In genomic region chr13:28636677-28637317, GRCh38 we compare ENCODE assay signal across 8 cellular contexts. TPM values are rescaled to one million over a fixed set of nuclear protein-coding genes. Genes with fewer than 3 reads are reported as not detected.
DNase-seq lines count a peak whose midpoint lies in the region; ATAC-seq and TF ChIP-seq lines count a peak whose summit lies in the region.

No MANE protein-coding gene starts in this region.

- H3K4me2 ChIP-seq in KMS-11, result no peak overlapping the region

- H3K4me1 ChIP-seq in CD8-positive, alpha-beta T cell (ENCODE audit: insufficient read depth, low read length), result no peaks in the 10 kb centered on the region
- H3K4me1 ChIP-seq in KMS-11 (ENCODE audit: low read depth, poor library complexity, severe bottlenecking), result peaks cover 20% of the 10 kb centered on the region

- peaks cover 9% of the 10 kb centered on the region for H3K27me3 Mint-ChIP-seq in CD8-positive, alpha-beta T cell (ENCODE audit: low read depth)
- peaks cover 6% of the 10 kb centered on the region for H3K27me3 Mint-ChIP-seq in activated naive CD8-positive, alpha-beta T cell treated with anti-CD3 and anti-CD28 coated beads, Interleukin-2, amount 50 U/mL, for 24 hours

- H3K79me2 ChIP-seq in KMS-11 (ENCODE audit: insufficient read depth, low read depth), result no peaks in the 10 kb centered on the region

- POLR2A ChIA-PET in CD8-positive, alpha-beta T cell (lab: Charles Lee), result interaction anchor here (1.2 kb wide), 1 partner anchor 22 kb away, joined by 4 read pairs; the partner anchor contains the start of gene POMP
- POLR2A ChIA-PET in RWPE1 (lab: Yijun Ruan, JAX; ENCODE audit: low non-redundant PET), result no interaction called here

- H3K4me3 Mint-ChIP-seq in CD8-positive, alpha-beta T cell, result peak overlapping the region; percentile 0
- H3K4me3 Mint-ChIP-seq in activated naive CD8-positive, alpha-beta T cell treated with anti-CD3 and anti-CD28 coated beads, Interleukin-2, amount 50 U/mL, for 24 hours, result peak overlapping the region; percentile 27

- no peaks in the 10 kb centered on the region for H3K9me3 ChIP-seq in CD8-positive, alpha-beta T cell (ENCODE audit: low read length)

- no peak overlapping the region for H3K9ac ChIP-seq in KMS-11

- ATAC-seq in CD8-positive, alpha-beta T cell, result peak; percentile 93
- ATAC-seq in GM19452 (IDR thresholded peaks at IDR 0.05; ENCODE audit: unreplicated experiment) (peak; percentile 46), left cardiac atrium (peak; percentile 88 to 90), sciatic nerve (peak; percentile 79), HG03280 (IDR thresholded peaks at IDR 0.05; ENCODE audit: unreplicated experiment) (no peak)
- peak; percentile 87 for ATAC-seq in activated naive CD8-positive, alpha-beta T cell treated with anti-CD3 and anti-CD28 coated beads, Interleukin-2, amount 50 U/mL, for 24 hours

- no peaks in the 10 kb centered on the region for H3K36me3 Mint-ChIP-seq in CD8-positive, alpha-beta T cell
- H3K36me3 Mint-ChIP-seq in activated naive CD8-positive, alpha-beta T cell treated with anti-CD3 and anti-CD28 coated beads, Interleukin-2, amount 50 U/mL, for 24 hours (ENCODE audit: low read depth), result no peaks in the 10 kb centered on the region

- H3K9me3 Mint-ChIP-seq in CD8-positive, alpha-beta T cell, result no peaks in the 10 kb centered on the region
- no peaks in the 10 kb centered on the region for H3K9me3 Mint-ChIP-seq in activated naive CD8-positive, alpha-beta T cell treated with anti-CD3 and anti-CD28 coated beads, Interleukin-2, amount 50 U/mL, for 24 hours

- no peak overlapping the region for H3K27ac ChIP-seq in CD8-positive, alpha-beta T cell (ENCODE audit: low read depth, low read length)
- H3K27ac ChIP-seq in KMS-11 (no peak overlapping the region), RWPE1 (no peak overlapping the region)

- CTCF ChIA-PET in CD8-positive, alpha-beta T cell (lab: Charles Lee), result interaction anchor here (0.6 to 2.1 kb wide), 5 partner anchors 19 to 316 kb away, joined by 3 to 6 read pairs (median 3); partner anchors contain the start of gene POMP
- CTCF ChIA-PET in RWPE1 (lab: Yijun Ruan, JAX), result interaction anchor here (0.5 to 1.0 kb wide), 3 partner anchors 8 to 1175 kb away, joined by 3 to 5 read pairs (median 4); no protein-coding TSS in a partner anchor

- DNase-seq in CD8-positive, alpha-beta T cell, result peak in 5 of 7 experiments; percentile 16 to 57 (median 43)
- DNase-seq in RWPE1 (ENCODE audit: low spot score) (peak; percentile 45), left cardiac atrium (peak; percentile 50), sciatic nerve (ENCODE audit: low spot score) (no peak)
- peak; percentile 50 for DNase-seq in activated naive CD8-positive, alpha-beta T cell treated with anti-CD3 and anti-CD28 coated beads, Interleukin-2, amount 50 U/mL, for 24 hours

- no peaks in the 10 kb centered on the region for H3K27me3 ChIP-seq in CD8-positive, alpha-beta T cell (ENCODE audit: insufficient read depth, low read length)
- H3K27me3 ChIP-seq in KMS-11 (ENCODE audit: insufficient read depth, low read depth), result no peaks in the 10 kb centered on the region

- intact Hi-C loops in CD8-positive, alpha-beta T cell (cut with DNase I, micrococcal nuclease), result loop anchor here (1.0 to 10.0 kb wide), 2 partner anchors 232 to 312 kb away; no protein-coding TSS in a partner anchor
- intact Hi-C loops in left cardiac atrium (cut with DNase I) (loop anchor here (1.0 to 10.0 kb wide), 3 partner anchors 102 to 314 kb away; no protein-coding TSS in a partner anchor), sciatic nerve (cut with DNase I) (no loop called here)

- TF ChIP-seq CTCF in CD8-positive, alpha-beta T cell (IDR thresholded peaks at IDR 0.05), result peak; percentile 62
- peak; percentile 41; the same call in 1 of the 2 replicates for TF ChIP-seq CTCF in KMS-11 (conservative IDR thresholded peaks at IDR 0.05; ENCODE audit: low read depth, low read length)
- TF ChIP-seq CTCF in RWPE1 (conservative IDR thresholded peaks at IDR 0.05; ENCODE audit: low read depth), result peak; percentile 43

- no peaks in the 10 kb centered on the region for H4K20me1 ChIP-seq in KMS-11 (ENCODE audit: insufficient read depth)

- peak overlapping the region; percentile 0 for H3K27ac Mint-ChIP-seq in CD8-positive, alpha-beta T cell
- no peak overlapping the region for H3K27ac Mint-ChIP-seq in activated naive CD8-positive, alpha-beta T cell treated with anti-CD3 and anti-CD28 coated beads, Interleukin-2, amount 50 U/mL, for 24 hours

- H3K4me3 ChIP-seq in CD8-positive, alpha-beta T cell (ENCODE audit: low read depth, low read length), result no peak overlapping the region
- no peak overlapping the region for H3K4me3 ChIP-seq in KMS-11 (IDR thresholded peaks at IDR 0.05; ENCODE audit: insufficient read depth, low read depth, low read length)

- no peak overlapping the region for H2AFZ ChIP-seq in KMS-11 (ENCODE audit: low read depth)

- H3K36me3 ChIP-seq in CD8-positive, alpha-beta T cell (ENCODE audit: insufficient read depth, low read length), result no peaks in the 10 kb centered on the region
- no peaks in the 10 kb centered on the region for H3K36me3 ChIP-seq in KMS-11 (ENCODE audit: insufficient read depth)

- H3K4me1 Mint-ChIP-seq in CD8-positive, alpha-beta T cell (ENCODE audit: low read depth), result peaks cover 10% of the 10 kb centered on the region
- peaks cover 20% of the 10 kb centered on the region for H3K4me1 Mint-ChIP-seq in activated naive CD8-positive, alpha-beta T cell treated with anti-CD3 and anti-CD28 coated beads, Interleukin-2, amount 50 U/mL, for 24 hours

RNA-seq across cellular contexts. Expression of gene POMP, which starts 22.1 kb away (rescaled TPM):
- total RNA-seq in CD8-positive, alpha-beta T cell, result 10 to 100 TPM; 34.7 to 38.0 TPM
- 100 to 1,000 TPM in 1 of 2 donors, 10 to 100 TPM in 1; 86.1 to 103 TPM for total RNA-seq in left cardiac atrium
- 49.2 TPM for total RNA-seq in sciatic nerve
